ENCODE assay signal across 2 cellular contexts in the genomic region with DNA sequence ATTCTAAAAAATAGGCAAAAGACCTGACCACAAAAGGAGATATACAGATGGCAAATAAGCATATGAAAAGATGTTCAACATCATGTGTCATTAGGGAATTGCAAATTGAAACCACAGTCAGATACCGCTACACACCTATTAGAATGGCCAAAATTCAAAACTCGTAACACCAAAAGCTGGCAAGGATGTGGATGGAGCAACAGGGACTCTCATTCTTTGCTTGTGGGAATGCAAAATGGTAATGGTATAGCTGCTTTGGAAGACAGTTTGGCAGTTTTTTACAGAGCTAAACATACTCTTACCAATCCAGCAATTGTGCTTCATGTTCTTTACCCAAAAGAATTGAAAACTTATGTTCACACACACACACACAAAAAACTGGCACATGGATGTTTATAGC.
A peak's percentile ranks its signal among the peaks of the same experiment; 100 is the strongest.
TF ChIP-seq lines count a peak whose summit lies in the region.

No MANE protein-coding gene starts in this region.

TF ChIP-seq in HepG2, 621 proteins besides CTCF, POLR2A, EP300 and RAD21:
- peak; percentile 67 for TF ChIP-seq ZNF7 (CRISPR knock-in tag; IDR thresholded peaks at IDR 0.05)
- no peak for TF ChIP-seq MIXL1 (CRISPR knock-in tag; IDR thresholded peaks at IDR 0.05)
TF ChIP-seq in HepG2: peak in this region for 1.

TF ChIP-seq in IMR-90, 13 proteins besides CTCF, POLR2A, EP300 and RAD21:
- TF ChIP-seq, protein P1, sequence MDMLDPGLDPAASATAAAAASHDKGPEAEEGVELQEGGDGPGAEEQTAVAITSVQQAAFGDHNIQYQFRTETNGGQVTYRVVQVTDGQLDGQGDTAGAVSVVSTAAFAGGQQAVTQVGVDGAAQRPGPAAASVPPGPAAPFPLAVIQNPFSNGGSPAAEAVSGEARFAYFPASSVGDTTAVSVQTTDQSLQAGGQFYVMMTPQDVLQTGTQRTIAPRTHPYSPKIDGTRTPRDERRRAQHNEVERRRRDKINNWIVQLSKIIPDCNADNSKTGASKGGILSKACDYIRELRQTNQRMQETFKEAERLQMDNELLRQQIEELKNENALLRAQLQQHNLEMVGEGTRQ (IDR thresholded peaks at IDR 0.05; ENCODE audit: low read depth, low read length) = no peak
- TF ChIP-seq MAZ (IDR thresholded peaks at IDR 0.05; ENCODE audit: borderline replicate concordance, low read depth, low read length) (no peak), CEBPB (IDR thresholded peaks at IDR 0.05; ENCODE audit: low read depth, low read length) (no peak), BHLHE40 (IDR thresholded peaks at IDR 0.05; ENCODE audit: low read depth, low read length) (no peak), CHD1 (IDR thresholded peaks at IDR 0.05; ENCODE audit: low read depth, low read length) (no peak), MXI1 (IDR thresholded peaks at IDR 0.05; ENCODE audit: borderline replicate concordance, low read depth, low read length) (no peak), MAFK (IDR thresholded peaks at IDR 0.05; ENCODE audit: low read depth, low read length) (no peak), RFX5 (IDR thresholded peaks at IDR 0.05; ENCODE audit: low read depth, low read length) (no peak), NFE2L2 (IDR thresholded peaks at IDR 0.05; ENCODE audit: low read depth, low read length) (no peak), SMC3 (IDR thresholded peaks at IDR 0.05; ENCODE audit: low read depth, low read length) (no peak), FOS (IDR thresholded peaks at IDR 0.05; ENCODE audit: low read depth, low read length) (no peak), RCOR1 (IDR thresholded peaks at IDR 0.05; ENCODE audit: insufficient replicate concordance, low read length) (no peak)
- TF ChIP-seq, protein P2, sequence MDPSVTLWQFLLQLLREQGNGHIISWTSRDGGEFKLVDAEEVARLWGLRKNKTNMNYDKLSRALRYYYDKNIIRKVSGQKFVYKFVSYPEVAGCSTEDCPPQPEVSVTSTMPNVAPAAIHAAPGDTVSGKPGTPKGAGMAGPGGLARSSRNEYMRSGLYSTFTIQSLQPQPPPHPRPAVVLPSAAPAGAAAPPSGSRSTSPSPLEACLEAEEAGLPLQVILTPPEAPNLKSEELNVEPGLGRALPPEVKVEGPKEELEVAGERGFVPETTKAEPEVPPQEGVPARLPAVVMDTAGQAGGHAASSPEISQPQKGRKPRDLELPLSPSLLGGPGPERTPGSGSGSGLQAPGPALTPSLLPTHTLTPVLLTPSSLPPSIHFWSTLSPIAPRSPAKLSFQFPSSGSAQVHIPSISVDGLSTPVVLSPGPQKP (IDR thresholded peaks at IDR 0.05; ENCODE audit: borderline replicate concordance, low read depth, low read length) = no peak
